In the genomic region with DNA sequence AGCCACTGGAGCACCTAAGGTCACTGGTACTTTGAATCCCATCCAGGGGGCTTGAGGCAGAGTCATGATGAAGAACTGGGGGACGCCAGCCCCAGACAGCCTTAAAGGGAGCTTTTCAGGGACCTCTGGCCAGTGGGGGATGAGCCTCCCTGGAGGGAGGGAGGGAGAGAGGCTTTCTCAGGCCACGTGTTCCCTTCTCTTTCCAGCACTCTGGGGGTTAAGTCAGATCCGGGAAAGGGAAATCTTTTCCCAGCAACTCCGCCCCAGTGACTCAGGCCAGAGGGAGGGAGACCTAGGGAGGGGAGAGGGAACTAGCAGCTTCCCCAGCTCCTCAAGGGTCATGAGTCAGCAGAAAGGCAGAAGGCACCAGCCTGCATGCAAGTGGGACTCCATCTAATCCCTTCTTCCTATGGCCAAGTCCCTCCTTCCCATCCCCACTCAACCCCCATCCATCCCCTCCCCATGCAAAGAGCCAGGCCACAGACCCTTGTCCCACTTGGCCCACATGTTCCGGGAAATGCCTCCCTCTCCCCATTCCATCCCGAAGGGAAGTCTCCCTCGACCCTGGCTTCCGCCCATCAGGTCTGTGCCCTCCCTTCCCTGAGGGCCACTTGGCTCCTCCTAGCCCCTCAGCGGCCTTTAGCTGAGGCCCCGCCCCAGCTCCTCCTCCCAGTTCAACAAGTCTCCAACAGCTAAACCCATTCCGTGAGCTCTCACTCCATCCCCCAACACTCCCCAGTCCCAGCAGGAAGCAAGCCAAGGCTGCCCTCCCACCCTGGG, we compare ENCODE assay signal across 1 cellular context.
TF ChIP-seq lines count a peak whose summit lies in the region.

No MANE protein-coding gene starts in this region.

TF ChIP-seq in HepG2, 621 proteins besides CTCF, POLR2A, EP300 and RAD21 (continued from another document):
- TF ChIP-seq ZNF34 (CRISPR knock-in tag; IDR thresholded peaks at IDR 0.05; ENCODE audit: borderline replicate concordance) (peak; percentile 83; the same call in 1 of the 2 replicates), TEAD2 (CRISPR knock-in tag; IDR thresholded peaks at IDR 0.05) (no peak), KLF11 (CRISPR knock-in tag; IDR thresholded peaks at IDR 0.05) (0 out of 2 replicates have a peak, but pooled peaks have one; percentile 42), ZNF737 (CRISPR knock-in tag; IDR thresholded peaks at IDR 0.05; ENCODE audit: borderline replicate concordance) (no peak), SYNCRIP (IDR thresholded peaks at IDR 0.05; ENCODE audit: insufficient read depth, low read depth, low read length) (no peak), ZKSCAN8 (CRISPR knock-in tag; IDR thresholded peaks at IDR 0.05; ENCODE audit: borderline replicate concordance) (no peak; the same call in 1 of the 2 replicates)
